Comparison of ENCODE assay signal across 1 cellular context in genomic region chr14:48747683-48748082, GRCh38.
TF ChIP-seq lines count a peak whose summit lies in the region.

No MANE protein-coding gene starts in this region.

TF ChIP-seq in GM23338, 12 proteins besides CTCF, POLR2A, EP300 and RAD21 (continued from another document):
- TF ChIP-seq REST (IDR thresholded peaks at IDR 0.05; ENCODE audit: unreplicated experiment) (no peak), EZH2 (IDR thresholded peaks at IDR 0.05; ENCODE audit: low read depth, unreplicated experiment) (no peak)
